9 cellular contexts compared by ENCODE assay signal in the genomic region with DNA sequence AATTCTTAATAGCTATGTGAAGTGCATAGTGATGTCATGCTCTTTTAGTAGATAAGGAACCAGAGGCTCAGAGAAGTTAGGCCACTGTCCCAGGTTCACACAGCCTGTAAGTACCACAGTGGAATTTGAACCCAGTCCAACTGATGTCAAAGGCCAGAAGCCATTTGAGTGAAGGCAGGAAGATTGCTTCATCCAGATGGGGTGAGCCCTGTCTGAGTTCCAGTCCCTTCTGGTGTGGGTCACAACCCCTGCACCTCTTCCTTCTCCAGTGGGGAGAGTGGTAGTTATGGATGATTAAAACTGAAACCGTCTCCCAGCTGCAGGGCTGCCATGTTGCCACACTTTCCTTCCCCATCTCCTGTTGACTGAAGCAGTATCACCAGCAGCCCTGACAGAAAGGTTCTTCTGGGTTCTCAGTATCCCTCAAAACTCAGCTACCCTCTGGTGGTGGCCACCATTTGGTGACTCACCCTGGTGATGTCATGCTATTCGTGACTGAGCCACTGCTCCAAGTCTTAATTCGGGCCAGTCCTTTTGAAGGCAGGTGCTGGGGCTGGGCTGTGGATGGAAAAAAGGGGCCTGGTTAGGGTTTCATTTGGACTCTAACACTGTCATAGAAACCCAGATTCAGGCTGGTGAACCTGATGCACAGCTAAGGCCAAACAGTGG. TPM values are rescaled to one million over a fixed set of nuclear protein-coding genes. Genes with fewer than 3 reads are reported as not detected.
DNase-seq lines count a peak whose midpoint lies in the region; ATAC-seq and TF ChIP-seq lines count a peak whose summit lies in the region.
"Had no signal": no experiment of that assay in that cellular context is flagged by ENCODE, and none has a peak within 500 bp of the region (broad histone marks: within the 10 kb centered on the region; RNA-seq: fewer than 3 reads in every experiment).

No MANE protein-coding gene starts in this region.

- no peak overlapping the region for H2AK5ac ChIP-seq in H9 (ENCODE audit: insufficient read length, low read length)

- H3K23me2 ChIP-seq in H9 (ENCODE audit: insufficient read length, low read depth, low read length, poor library complexity, severe bottlenecking) = peaks cover 11% of the 10 kb centered on the region

- H3K4me2 ChIP-seq in H9 (ENCODE audit: insufficient read depth, insufficient read length, low read length) = no peak overlapping the region

- H3K23ac ChIP-seq in H9 (ENCODE audit: insufficient read length, low read depth, low read length) = no peak overlapping the region

- no peak overlapping the region for H2BK5ac ChIP-seq in H9 (ENCODE audit: insufficient read length, low read length)

- H4K91ac ChIP-seq in H9 (ENCODE audit: insufficient read length, low read depth, low read length) = no peak overlapping the region

- no peaks in the 10 kb centered on the region for H4K20me1 ChIP-seq in H9 (ENCODE audit: control insufficient read depth, insufficient read depth, insufficient read length)

- H3K4ac ChIP-seq in H9 (ENCODE audit: low read depth, low read length) = no peak overlapping the region

- no peak overlapping the region for H2AFZ ChIP-seq in H9 (ENCODE audit: low read length)

- no peak overlapping the region for H4K5ac ChIP-seq in H9 (ENCODE audit: insufficient read length, low read depth, low read length)

- H3K4me1 Mint-ChIP-seq in H9 (peaks cover 47 to 58% of the 10 kb centered on the region in 2 experiments), natural killer cell (peaks cover 20 to 23% of the 10 kb centered on the region in 2 donors)
- H3K4me1 Mint-ChIP-seq in dendritic cell treated with granulocyte-macrophage colony-stimulating factor and Interleukin-4, amounts not matched to agents 40 ng/mL and 50 ng/mL, for 4 days (ENCODE audit: low read depth) = peaks cover 61% of the 10 kb centered on the region

- H3K27ac ChIP-seq in H9 (ENCODE audit: insufficient read length, low read depth, low read length) = no peak overlapping the region

- POLR2A ChIA-PET in GM10248 (lab: Yijun Ruan, JAX) = interaction anchor here (0.6 kb wide), 1 partner anchor 10 kb away, joined by 4 read pairs; no protein-coding TSS in a partner anchor

- ATAC-seq in natural killer cell (no peak), GM18520 (IDR thresholded peaks at IDR 0.05; ENCODE audit: unreplicated experiment) (no peak), HG03280 (IDR thresholded peaks at IDR 0.05; ENCODE audit: unreplicated experiment) (no peak)
- ATAC-seq: left colon had no signal

- H3K4me1 ChIP-seq in H9 (ENCODE audit: insufficient read depth, low read length) = peaks cover 7% of the 10 kb centered on the region; the same call in 1 of the 2 replicates

- TF ChIP-seq CTCF in H9 (conservative IDR thresholded peaks at IDR 0.05) (no peak), natural killer cell (IDR thresholded peaks at IDR 0.05) (no peak), GM10248 (IDR thresholded peaks at IDR 0.05; ENCODE audit: control extremely low read depth, extremely low read depth, low read depth, missing control alignments) (no peak)

- no peak overlapping the region for H3K18ac ChIP-seq in H9 (ENCODE audit: insufficient read length, low read depth, low read length)

- H2BK15ac ChIP-seq in H9 (ENCODE audit: low read depth, low read length) = no peak overlapping the region

- no peak overlapping the region for H3K9ac ChIP-seq in H9 (ENCODE audit: extremely low read depth, insufficient read length, low read length)

- no peak overlapping the region for H2BK20ac ChIP-seq in H9 (ENCODE audit: low read depth, low read length, poor library complexity, severe bottlenecking)

- WGBS in H9 (ENCODE audit: extremely low coverage, insufficient read length, low lambda C conversion rate) = no CpG with 5 or more reads among the region's 3 CpGs

- no peaks in the 10 kb centered on the region; the same call in 1 of the 2 replicates for H3K27me3 Mint-ChIP-seq in H9 (ENCODE audit: low read depth)
- no peaks in the 10 kb centered on the region for H3K27me3 Mint-ChIP-seq in dendritic cell treated with granulocyte-macrophage colony-stimulating factor and Interleukin-4, amounts not matched to agents 40 ng/mL and 50 ng/mL, for 4 days
- H3K27me3 Mint-ChIP-seq in natural killer cell (ENCODE audit: low read depth in 2 of 2) = no peaks in the 10 kb centered on the region

- H2BK12ac ChIP-seq in H9 (ENCODE audit: insufficient read length, low read depth, low read length) = no peak overlapping the region

- no peak overlapping the region for H2BK120ac ChIP-seq in H9 (ENCODE audit: low read depth, low read length, poor library complexity, severe bottlenecking)

- DNase-seq in H9 (no peak), T-helper 22 cell (ENCODE audit: low read depth) (peak; percentile 14), natural killer cell (no peak), cerebellum (ENCODE audit: low spot score) (no peak), GM10248 (ENCODE audit: extremely low spot score) (no peak)

- CTCF ChIA-PET in GM10248 (lab: Yijun Ruan, JAX) = interaction anchor here (0.9 to 4.9 kb wide), 9 partner anchors 9 to 223 kb away, joined by 3 to 36 read pairs (median 6); partner anchors contain the start of gene FBXL15

- H3T11ph ChIP-seq in H9 (ENCODE audit: low read length) = no peak overlapping the region

- H3K27me3 ChIP-seq in H9 (ENCODE audit: insufficient read depth, low read length) = 0 out of 2 replicates have a peak, but pooled peaks cover 2% of the 10 kb centered on the region

- no peak overlapping the region for H3K14ac ChIP-seq in H9 (ENCODE audit: insufficient read depth, low read length)

- peak overlapping the region; percentile 14 to 31; a peak in 1 of 5 replicates for H3K4me3 Mint-ChIP-seq in H9
- H3K4me3 Mint-ChIP-seq in dendritic cell treated with granulocyte-macrophage colony-stimulating factor and Interleukin-4, amounts not matched to agents 40 ng/mL and 50 ng/mL, for 4 days = peak overlapping the region; percentile 61
- peak overlapping the region; percentile 45 for H3K4me3 Mint-ChIP-seq in natural killer cell

- H3K36me3 Mint-ChIP-seq in H9 (ENCODE audit: insufficient read depth in 1 of 3, low read depth in 3 of 3) (peaks cover 6 to 22% (median 7%) of the 10 kb centered on the region in 3 experiments), natural killer cell (no peaks in the 10 kb centered on the region)
- H3K36me3 Mint-ChIP-seq in dendritic cell treated with granulocyte-macrophage colony-stimulating factor and Interleukin-4, amounts not matched to agents 40 ng/mL and 50 ng/mL, for 4 days (ENCODE audit: low read depth) = peaks cover 11% of the 10 kb centered on the region

- H3K27ac Mint-ChIP-seq in H9 (peak overlapping the region in 1 of 3 experiments; percentile 75; a peak in 1 of 7 replicates), natural killer cell (peak overlapping the region; percentile 75 to 88)
- peak overlapping the region; percentile 89 for H3K27ac Mint-ChIP-seq in dendritic cell treated with granulocyte-macrophage colony-stimulating factor and Interleukin-4, amounts not matched to agents 40 ng/mL and 50 ng/mL, for 4 days

- intact Hi-C loops in dendritic cell treated with granulocyte-macrophage colony-stimulating factor and Interleukin-4, amounts not matched to agents 40 ng/mL and 50 ng/mL, for 4 days (cut with micrococcal nuclease) = loop anchor here (1.0 to 2.0 kb wide), 2 partner anchors 20 to 26 kb away; partner anchors contain the start of gene CUEDC2
- intact Hi-C loops in natural killer cell (cut with micrococcal nuclease) = no loop called here

- no peak overlapping the region for H4K8ac ChIP-seq in H9 (replicated peaks; ENCODE audit: insufficient read length, low read depth, low read length)

- no peak overlapping the region for H3K56ac ChIP-seq in H9 (ENCODE audit: insufficient read length, low read depth, low read length)

- peaks cover 3% of the 10 kb centered on the region for H3K79me1 ChIP-seq in H9 (ENCODE audit: insufficient read depth, low read depth, low read length, poor library complexity, severe bottlenecking)

- H3K9me3 Mint-ChIP-seq in H9 = no peaks in the 10 kb centered on the region; a peak in 2 of 5 replicates
- H3K9me3 Mint-ChIP-seq in dendritic cell treated with granulocyte-macrophage colony-stimulating factor and Interleukin-4, amounts not matched to agents 40 ng/mL and 50 ng/mL, for 4 days = no peaks in the 10 kb centered on the region
- no peaks in the 10 kb centered on the region for H3K9me3 Mint-ChIP-seq in natural killer cell

- peaks cover 3% of the 10 kb centered on the region; the same call in 1 of the 2 replicates for H3K79me2 ChIP-seq in H9 (ENCODE audit: insufficient read depth, low read length)

- no peaks in the 10 kb centered on the region for H3K9me3 ChIP-seq in H9 (ENCODE audit: control insufficient read depth, low read depth, low read length)

RNA-seq across cellular contexts. Expression of gene C10orf95, which starts 1.5 kb away (rescaled TPM):
- total RNA-seq in H9 (2021) (not detected in 2 replicates), natural killer cell (under 1 TPM; 0.25 to 0.41 (median 0.35) TPM), cerebellum (not detected)

RNA-seq across cellular contexts. Expression of gene CUEDC2, which starts 20.4 kb away (rescaled TPM):
- total RNA-seq in H9 (2021) (41.2 and 43.0 TPM in 2 replicates), natural killer cell (10 to 100 TPM; 35.0 to 43.0 (median 37.7) TPM), cerebellum (28.3 TPM)

RNA-seq across cellular contexts. Expression of gene FBXL15, which starts 32.2 kb away (rescaled TPM):
- total RNA-seq in H9 (2021) (8.4 and 9.1 TPM in 2 replicates), natural killer cell (10 to 100 TPM; 15.2 to 17.4 (median 15.5) TPM), cerebellum (6.2 TPM)

RNA-seq across cellular contexts. Expression of gene PSD, which starts 34.2 kb away (rescaled TPM):
- total RNA-seq in H9 (2021) = 3.4 and 3.6 TPM in 2 replicates
- 1 to 10 TPM; 1.9 to 2.4 (median 2.1) TPM for total RNA-seq in natural killer cell
- total RNA-seq in cerebellum = 38.8 TPM

RNA-seq across cellular contexts. Expression of gene ACTR1A, which starts 49.7 kb away (rescaled TPM):
- total RNA-seq in H9 (2021) = 82.1 and 84.2 TPM in 2 replicates
- 100 to 1,000 TPM; 101 to 129 (median 110) TPM for total RNA-seq in natural killer cell
- total RNA-seq in cerebellum = 115 TPM
